Comparison of ENCODE assay signal across 9 cellular contexts in genomic region chr2:212147921-212148513, GRCh38.
DNase-seq lines count a peak whose midpoint lies in the region; ATAC-seq and TF ChIP-seq lines count a peak whose summit lies in the region.
"Had no signal": no experiment of that assay in that cellular context is flagged by ENCODE, and none has a peak within 500 bp of the region (broad histone marks: within the 10 kb centered on the region; RNA-seq: fewer than 3 reads in every experiment).

No MANE protein-coding gene starts in this region.

- in situ Hi-C loops in SK-MEL-5 (cut with HindIII; ENCODE audit: low pct_unique_long_range_greater_than_20kb, low sequenced_read_pairs) (no loop called here), transverse colon (cut with MboI; ENCODE audit: low pct_ligation_motif_present in 1 of 4, low pct_unique_long_range_greater_than_20kb in 1 of 4, low sequenced_read_pairs in 3 of 4) (no loop called here)

- TF ChIP-seq CTCF in 22Rv1 (IDR thresholded peaks at IDR 0.05) (peak; percentile 69), GM06990 (IDR thresholded peaks at IDR 0.05; ENCODE audit: insufficient read depth, low read length, poor library complexity, severe bottlenecking) (peak; percentile 21), transverse colon (IDR thresholded peaks at IDR 0.05) (peak in 2 of 5 experiments; percentile 12 to 34), upper lobe of left lung (IDR thresholded peaks at IDR 0.05) (peak in 1 of 6 experiments; percentile 6)

- WGBS in transverse colon (ENCODE audit: low coverage in 1 of 2), 2 donors = 48 to 52% methylated on average over 2 of the region's 2 CpGs
- 52 to 61% methylated on average over 2 of the region's 2 CpGs for WGBS in upper lobe of left lung, 2 donors

- H3K36me3 ChIP-seq in GM06990 (ENCODE audit: control insufficient read depth, insufficient read depth, low read length) = no peaks in the 10 kb centered on the region
- H3K36me3 ChIP-seq in transverse colon = no peaks in the 10 kb centered on the region
- no peaks in the 10 kb centered on the region for H3K36me3 ChIP-seq in upper lobe of left lung

- TF ChIP-seq POLR2A in transverse colon (IDR thresholded peaks at IDR 0.05) (no peak), upper lobe of left lung (IDR thresholded peaks at IDR 0.05) (no peak)

- H3K4me1 ChIP-seq in transverse colon (no peaks in the 10 kb centered on the region), upper lobe of left lung (no peaks in the 10 kb centered on the region)

- H3K27me3 ChIP-seq in GM06990 (replicated peaks; ENCODE audit: control insufficient read depth, insufficient read depth, low read length) (no peaks in the 10 kb centered on the region), transverse colon (no peaks in the 10 kb centered on the region), upper lobe of left lung (no peaks in the 10 kb centered on the region)

- H3K4me3 ChIP-seq in GM06990 (replicated peaks; ENCODE audit: low read depth, low read length) = no peak overlapping the region
- H3K4me3 ChIP-seq in transverse colon = no peak overlapping the region
- no peak overlapping the region for H3K4me3 ChIP-seq in upper lobe of left lung

- intact Hi-C loops in transverse colon (cut with DNase I; ENCODE audit: low total_unique reads) = no loop called here
- intact Hi-C loops in posterior vena cava (cut with DNase I) = no loop called here

- H3K9me3 ChIP-seq in transverse colon = no peaks in the 10 kb centered on the region
- no peaks in the 10 kb centered on the region for H3K9me3 ChIP-seq in upper lobe of left lung

- DNase-seq in GM06990 (ENCODE audit: extremely low read depth, insufficient read length) = no peak
- DNase-seq in SK-MEL-5 (ENCODE audit: low read depth, low spot score) = peak; percentile 25
- peak; percentile 40 for DNase-seq in inferior parietal cortex (ENCODE audit: extremely low spot score)
- DNase-seq in transverse colon = no peak
- DNase-seq in upper lobe of left lung = no peak
- no peak for DNase-seq in posterior vena cava (ENCODE audit: low spot score)
- DNase-seq: naive B cell had no signal

- ATAC-seq in GM19452 (IDR thresholded peaks at IDR 0.05; ENCODE audit: unreplicated experiment) = no peak
- ATAC-seq in upper lobe of left lung (ENCODE audit: low FRiP score in 2 of 2) = no peak

- TF ChIP-seq EP300 in transverse colon (IDR thresholded peaks at IDR 0.05; ENCODE audit: low read depth) (no peak), upper lobe of left lung (IDR thresholded peaks at IDR 0.05) (no peak)

- H3K27ac ChIP-seq in 22Rv1 (no peak overlapping the region), transverse colon (no peak overlapping the region), upper lobe of left lung (no peak overlapping the region)

Comparison
In these comparisons a context has a peak if more than half of its experiments do, and no peak if none do; other contexts are left out.
1. DNase-seq: peak in SK-MEL-5 (single experiment) and inferior parietal cortex (single experiment); none in GM06990 (single experiment), transverse colon (single experiment), upper lobe of left lung (0 of 2) and posterior vena cava (single experiment).